Comparison of ENCODE assay signal across 10 cellular contexts in the genomic region with DNA sequence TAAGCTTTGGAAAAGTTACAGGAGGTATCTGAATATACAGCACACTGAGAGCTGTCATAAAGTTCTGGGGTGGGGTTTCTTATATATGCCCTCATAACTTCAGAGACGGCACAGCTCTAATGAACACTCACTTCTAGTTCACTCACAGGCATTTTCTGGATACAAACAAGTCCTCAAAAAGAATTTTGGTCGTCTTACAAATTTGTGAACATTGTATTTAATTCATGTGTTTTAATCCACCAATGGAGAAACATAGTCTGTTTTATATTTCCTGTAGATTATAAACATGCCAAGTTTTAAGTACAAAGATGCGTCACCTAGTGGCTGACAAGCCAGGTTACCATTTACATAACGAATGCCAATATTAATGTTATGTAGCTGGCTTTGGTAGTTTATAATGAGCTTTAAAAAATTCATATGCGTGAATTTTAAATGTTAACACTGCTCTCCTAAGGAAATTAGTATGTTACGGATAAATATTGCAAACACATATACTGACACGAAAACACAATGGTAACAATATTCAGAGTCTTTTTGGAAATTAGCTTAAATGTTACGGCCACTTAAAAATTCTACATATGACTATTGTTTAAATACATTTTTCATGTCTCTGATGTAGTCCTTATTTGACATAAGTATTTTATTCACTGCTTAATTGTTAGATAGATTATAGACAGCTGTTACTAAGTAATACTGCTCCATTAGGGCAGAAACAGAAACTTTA. TPM values are rescaled to one million over a fixed set of nuclear protein-coding genes. Genes with fewer than 3 reads are reported as not detected.
A peak's percentile ranks its signal among the peaks of the same experiment; 100 is the strongest.
DNase-seq lines count a peak whose midpoint lies in the region; ATAC-seq, FAIRE-seq and TF ChIP-seq lines count a peak whose summit lies in the region.
"Had no signal": no experiment of that assay in that cellular context is flagged by ENCODE, and none has a peak within 500 bp of the region (broad histone marks: within the 10 kb centered on the region; RNA-seq: fewer than 3 reads in every experiment).

No MANE protein-coding gene starts in this region.

- H3K9ac ChIP-seq in SU-DHL-6 (ENCODE audit: low read length), result no peak overlapping the region

- H3K4me1 ChIP-seq in left ventricle myocardium inferior, result no peaks in the 10 kb centered on the region

- no peaks in the 10 kb centered on the region for H3K9me2 ChIP-seq in SU-DHL-6 (replicated peaks; ENCODE audit: insufficient read depth, low read length)

- no peak for TF ChIP-seq POLR2A in H54 (IDR thresholded peaks at IDR 0.05; ENCODE audit: low read depth, low read length)

- H3K4me2 ChIP-seq in SU-DHL-6 (ENCODE audit: low read depth, low read length, poor library complexity, severe bottlenecking), result no peak overlapping the region

- intact Hi-C loops in left ventricle myocardium inferior (cut with micrococcal nuclease), result loop anchor here (5.0 to 10.0 kb wide), 2 partner anchors 189 to 452 kb away; no protein-coding TSS in a partner anchor

- H3K27me3 ChIP-seq in SU-DHL-6 (ENCODE audit: low read length) (no peaks in the 10 kb centered on the region), left ventricle myocardium inferior (ENCODE audit: low read depth) (no peaks in the 10 kb centered on the region)

- H3K36me3 ChIP-seq in SU-DHL-6 (ENCODE audit: low read length), result no peaks in the 10 kb centered on the region
- H3K36me3 ChIP-seq in left ventricle myocardium inferior, result no peaks in the 10 kb centered on the region

- H4K20me1 ChIP-seq in SU-DHL-6 (ENCODE audit: low read depth, low read length), result no peaks in the 10 kb centered on the region; the same call in 1 of the 2 replicates

- DNase-seq in H54 (ENCODE audit: insufficient read length, low spot score) (no peak), left ventricle myocardium inferior (no peak), SK-N-DZ (ENCODE audit: low spot score) (no peak), NK-92 (lab: John Stamatoyannopoulos, UW; ENCODE audit: unreplicated experiment) (no peak)
- DNase-seq: activated T-cell treated with anti-CD3 and anti-CD28 coated beads, Interleukin-2, amount 50 U/mL, for 48 hours; NCI-H510A treated with DMSO at 0.1 percent for 48 hours had no signal

- no peaks in the 10 kb centered on the region for H3K79me2 ChIP-seq in SU-DHL-6 (ENCODE audit: insufficient read depth, low read length)

- no peak overlapping the region for H3K4me3 ChIP-seq in SU-DHL-6 (ENCODE audit: insufficient read depth, low read length, poor library complexity, severe bottlenecking)
- H3K4me3 ChIP-seq in left ventricle myocardium inferior, result peak overlapping the region; percentile 64
- H3K4me3 ChIP-seq in skin epidermis, result peak overlapping the region; percentile 4 to 40 (median 28)

- no peaks in the 10 kb centered on the region for H3K9me3 ChIP-seq in SU-DHL-6 (ENCODE audit: insufficient read depth, low read length)
- H3K9me3 ChIP-seq in left ventricle myocardium inferior (replicated peaks), result no peaks in the 10 kb centered on the region

- H3K27ac ChIP-seq in SU-DHL-6 (ENCODE audit: low read depth, low read length) (no peak overlapping the region), left ventricle myocardium inferior (replicated peaks) (peak overlapping the region; percentile 82), skin epidermis (peak overlapping the region in 19 of 21 experiments; percentile 22 to 92 (median 71))

- no peaks in the 10 kb centered on the region for H3F3A ChIP-seq in SU-DHL-6 (ENCODE audit: insufficient read depth)

- peak; percentile 88 for FAIRE-seq in H54 (lab: Jason Lieb, UNC)

- ATAC-seq in HG02840 (IDR thresholded peaks at IDR 0.05; ENCODE audit: low FRiP score, unreplicated experiment) (no peak), HG02885 (IDR thresholded peaks at IDR 0.05; ENCODE audit: poor library complexity, unreplicated experiment) (no peak)

- no peak overlapping the region for H2AFZ ChIP-seq in SU-DHL-6 (ENCODE audit: low read depth, low read length, severe bottlenecking)

- TF ChIP-seq CTCF in SU-DHL-6 (IDR thresholded peaks at IDR 0.05; ENCODE audit: insufficient read depth, low read length, poor library complexity, severe bottlenecking) (peak; percentile 43), left ventricle myocardium inferior (IDR thresholded peaks at IDR 0.05; ENCODE audit: borderline replicate concordance) (peak; percentile 47)

RNA-seq across cellular contexts. Expression of gene COL3A1, which starts 2.5 kb away (rescaled TPM):
- total RNA-seq in left ventricle myocardium inferior, result 98.5 TPM
- polyA plus RNA-seq in SK-N-DZ (2014; cell fraction: cytosol; rRNA removed), result 9.8 and 11.2 TPM in 2 replicates
- polyA plus RNA-seq in SK-N-DZ (2014; cell fraction: nucleus; rRNA removed), result 177 and 192 TPM in 2 replicates
